Comparison of ENCODE assay signal across 19 cellular contexts in genomic region chr2:30406853-30407252, GRCh38. TPM values are rescaled to one million over a fixed set of nuclear protein-coding genes. Genes with fewer than 3 reads are reported as not detected.
DNase-seq lines count a peak whose midpoint lies in the region; FAIRE-seq and TF ChIP-seq lines count a peak whose summit lies in the region.
"Had no signal": no experiment of that assay in that cellular context is flagged by ENCODE, and none has a peak within 500 bp of the region (broad histone marks: within the 10 kb centered on the region; RNA-seq: fewer than 3 reads in every experiment).

No MANE protein-coding gene starts in this region.

- WGBS in esophagus muscularis mucosa: 100% methylated on average over 2 of the region's 2 CpGs
- WGBS in mesenchymal stem cell: no CpG with 5 or more reads among the region's 2 CpGs
- WGBS in sigmoid colon, 2 donors: 95 to 97% methylated on average over 2 of the region's 2 CpGs

- H3K9ac ChIP-seq in mesenchymal stem cell (ENCODE audit: low read length): no peak overlapping the region

- H2BK12ac ChIP-seq in mesenchymal stem cell (ENCODE audit: low read length in 2 of 2): no peak overlapping the region

- TF ChIP-seq CTCF in esophagus muscularis mucosa (IDR thresholded peaks at IDR 0.05) (no peak), sigmoid colon (IDR thresholded peaks at IDR 0.05) (no peak)

- no peak overlapping the region for H4K91ac ChIP-seq in mesenchymal stem cell (ENCODE audit: low read length)

- no peak overlapping the region for H2AK5ac ChIP-seq in mesenchymal stem cell (ENCODE audit: low read length, severe bottlenecking)

- intact Hi-C loops in activated CD4-positive, alpha-beta T cell treated with anti-CD3 and anti-CD28 coated beads, Interleukin-2, amount 10 ng/mL, durations not matched to agents 24 days and 14 days (cut with micrococcal nuclease): no loop called here
- intact Hi-C loops in esophagus muscularis mucosa (cut with DNase I): loop anchor here (5.0 kb wide), 1 partner anchor 45 kb away; no protein-coding TSS in a partner anchor
- intact Hi-C loops in sigmoid colon (cut with DNase I): loop anchor here (5.0 kb wide), 3 partner anchors 105 to 260 kb away; partner anchors contain the start of gene LBH

- H3K4me3 ChIP-seq in esophagus muscularis mucosa (no peak overlapping the region), mesenchymal stem cell (ENCODE audit: insufficient read depth in 1 of 2, low read depth in 1 of 2, low read length in 2 of 2) (no peak overlapping the region), sigmoid colon (no peak overlapping the region)

- no peak overlapping the region for H3K4me2 ChIP-seq in mesenchymal stem cell (ENCODE audit: low read length, poor library complexity, severe bottlenecking)

- no peak overlapping the region for H4K8ac ChIP-seq in mesenchymal stem cell (ENCODE audit: low read length)

- H3K27me3 Mint-ChIP-seq in activated CD4-positive, alpha-beta T cell treated with anti-CD3 and anti-CD28 coated beads, Interleukin-2, amount 10 ng/mL, durations not matched to agents 24 days and 14 days: no peaks in the 10 kb centered on the region

- H3K4me1 Mint-ChIP-seq in activated CD4-positive, alpha-beta T cell treated with anti-CD3 and anti-CD28 coated beads, Interleukin-2, amount 10 ng/mL, durations not matched to agents 24 days and 14 days: peaks cover 40% of the 10 kb centered on the region

- H3K27me3 ChIP-seq in esophagus muscularis mucosa (no peaks in the 10 kb centered on the region), mesenchymal stem cell (ENCODE audit: control insufficient read depth in 1 of 2, insufficient read depth in 1 of 2, low read length in 2 of 2) (peaks cover 0 to 31% of the 10 kb centered on the region in 2 experiments), sigmoid colon (no peaks in the 10 kb centered on the region)

- H3K27ac ChIP-seq in esophagus muscularis mucosa (replicated peaks in 1 of 4) (peak overlapping the region in 3 of 4 donors; percentile 79 to 87 (median 81)), mesenchymal stem cell (ENCODE audit: low read length, poor library complexity, severe bottlenecking) (no peak overlapping the region), sigmoid colon (peak overlapping the region in 3 of 4 donors; percentile 78 to 85 (median 81))
- H3K27ac ChIP-seq: 22Rv1 had no signal

- no peak for FAIRE-seq in GM19239 (lab: Jason Lieb, UNC)
- FAIRE-seq: D721Med, G401.6, GM12891, H54 had no signal

- H3K18ac ChIP-seq in mesenchymal stem cell (ENCODE audit: low read depth in 1 of 2, low read length in 2 of 2): no peak overlapping the region

- no peak for DNase-seq in activated CD4-positive, alpha-beta T cell treated with anti-CD3 and anti-CD28 coated beads, Interleukin-2, amount 10 ng/mL, durations not matched to agents 24 days and 14 days
- no peak for DNase-seq in activated CD4-positive, alpha-beta T cell treated with anti-CD3 and anti-CD28 coated beads, Interleukin-2, amount 50 U/mL, for 48 hours
- DNase-seq in esophagus muscularis mucosa (ENCODE audit: extremely low spot score) (no peak), mesenchymal stem cell (no peak), sigmoid colon (no peak), NAMALWA (ENCODE audit: low spot score) (no peak), GM19239 (ENCODE audit: insufficient read length, low spot score) (no peak), H4 (ENCODE audit: low spot score) (no peak)
- DNase-seq: CD8-positive, alpha-beta T cell; COR-L47; DMS153; DMS79 treated with DMSO at 0.1 percent for 48 hours; EL had no signal

- H3K9me3 Mint-ChIP-seq in activated CD4-positive, alpha-beta T cell treated with anti-CD3 and anti-CD28 coated beads, Interleukin-2, amount 10 ng/mL, durations not matched to agents 24 days and 14 days: no peaks in the 10 kb centered on the region
- H3K9me3 Mint-ChIP-seq: CD8-positive, alpha-beta T cell had no signal

- no peak overlapping the region for H3K23ac ChIP-seq in mesenchymal stem cell (ENCODE audit: low read length in 2 of 2)

- no peak for TF ChIP-seq EP300 in esophagus muscularis mucosa (IDR thresholded peaks at IDR 0.05)
- TF ChIP-seq EP300 in sigmoid colon (IDR thresholded peaks at IDR 0.05): no peak

- H3K4ac ChIP-seq in mesenchymal stem cell (ENCODE audit: low read depth in 1 of 2, low read length in 2 of 2): peak overlapping the region; percentile 24 to 42

- H3K36me3 ChIP-seq in esophagus muscularis mucosa: no peaks in the 10 kb centered on the region
- no peaks in the 10 kb centered on the region for H3K36me3 ChIP-seq in mesenchymal stem cell (ENCODE audit: control insufficient read depth in 1 of 2, insufficient read depth in 2 of 2, low read depth in 1 of 2, low read length in 2 of 2)
- no peaks in the 10 kb centered on the region for H3K36me3 ChIP-seq in sigmoid colon

- H3K9me3 ChIP-seq in esophagus muscularis mucosa: no peaks in the 10 kb centered on the region
- H3K9me3 ChIP-seq in mesenchymal stem cell (ENCODE audit: control insufficient read depth, low read length): no peaks in the 10 kb centered on the region
- no peaks in the 10 kb centered on the region for H3K9me3 ChIP-seq in sigmoid colon

- H2BK120ac ChIP-seq in mesenchymal stem cell (ENCODE audit: low read depth, low read length): peak overlapping the region; percentile 95

- H2AFZ ChIP-seq in mesenchymal stem cell (ENCODE audit: low read depth, low read length): no peak overlapping the region

- H3K4me1 ChIP-seq in esophagus muscularis mucosa (peaks cover 55 to 95% (median 82%) of the 10 kb centered on the region in 4 donors), mesenchymal stem cell (ENCODE audit: control insufficient read depth, insufficient read depth, low read depth, low read length) (peaks cover 2% of the 10 kb centered on the region), sigmoid colon (peaks cover 0 to 98% (median 85%) of the 10 kb centered on the region in 4 donors)

- TF ChIP-seq POLR2A in esophagus muscularis mucosa (IDR thresholded peaks at IDR 0.05; ENCODE audit: low read depth): no peak
- TF ChIP-seq POLR2A in sigmoid colon (IDR thresholded peaks at IDR 0.05): no peak

- no peak overlapping the region for H2BK5ac ChIP-seq in mesenchymal stem cell (ENCODE audit: low read depth, low read length, poor library complexity, severe bottlenecking)

- no peak overlapping the region for H3K14ac ChIP-seq in mesenchymal stem cell (ENCODE audit: low read length in 2 of 2)

- H3K36me3 Mint-ChIP-seq in activated CD4-positive, alpha-beta T cell treated with anti-CD3 and anti-CD28 coated beads, Interleukin-2, amount 10 ng/mL, durations not matched to agents 24 days and 14 days (ENCODE audit: low read depth): no peaks in the 10 kb centered on the region
- H3K36me3 Mint-ChIP-seq: CD14-positive monocyte; CD8-positive, alpha-beta T cell had no signal

- H3K4me3 Mint-ChIP-seq in activated CD4-positive, alpha-beta T cell treated with anti-CD3 and anti-CD28 coated beads, Interleukin-2, amount 10 ng/mL, durations not matched to agents 24 days and 14 days: no peak overlapping the region
- H3K4me3 Mint-ChIP-seq: CD14-positive monocyte; CD8-positive, alpha-beta T cell had no signal

- H3K79me1 ChIP-seq in mesenchymal stem cell (replicated peaks; ENCODE audit: low read length, poor library complexity, severe bottlenecking): no peaks in the 10 kb centered on the region

- peak overlapping the region; percentile 52 for H3K27ac Mint-ChIP-seq in activated CD4-positive, alpha-beta T cell treated with anti-CD3 and anti-CD28 coated beads, Interleukin-2, amount 10 ng/mL, durations not matched to agents 24 days and 14 days
- H3K27ac Mint-ChIP-seq: CD14-positive monocyte; CD8-positive, alpha-beta T cell had no signal

- no peak overlapping the region for H2BK15ac ChIP-seq in mesenchymal stem cell (ENCODE audit: low read depth, poor library complexity, severe bottlenecking)

RNA-seq across cellular contexts. Expression of gene LCLAT1, which starts 40.2 kb away (rescaled TPM):
- 31.4 and 34.7 TPM in 2 replicates for total RNA-seq in activated CD4-positive, alpha-beta T cell treated with anti-CD3 and anti-CD28 coated beads, Interleukin-2, amount 10 ng/mL, durations not matched to agents 24 days and 14 days
- total RNA-seq in esophagus muscularis mucosa: 10 to 100 TPM; 24.9 to 62.9 (median 36.3) TPM
- 10.0 TPM for polyA plus RNA-seq in mesenchymal stem cell (2013, experiment 1 of 2)
- 10.0 TPM for polyA plus RNA-seq in mesenchymal stem cell (2013, experiment 2 of 2)
- 10 to 100 TPM; 10.0 to 17.2 (median 13.4) TPM for total RNA-seq in sigmoid colon
- polyA plus RNA-seq in sigmoid colon: 1 to 10 TPM; 1.2 to 5.9 (median 1.4) TPM
- total RNA-seq in H4 (2014; rRNA removed; shearing (Covaris generic)): 16.5 and 25.2 TPM in 2 replicates
